ENCODE assay signal across 1 cellular context in the genomic region with DNA sequence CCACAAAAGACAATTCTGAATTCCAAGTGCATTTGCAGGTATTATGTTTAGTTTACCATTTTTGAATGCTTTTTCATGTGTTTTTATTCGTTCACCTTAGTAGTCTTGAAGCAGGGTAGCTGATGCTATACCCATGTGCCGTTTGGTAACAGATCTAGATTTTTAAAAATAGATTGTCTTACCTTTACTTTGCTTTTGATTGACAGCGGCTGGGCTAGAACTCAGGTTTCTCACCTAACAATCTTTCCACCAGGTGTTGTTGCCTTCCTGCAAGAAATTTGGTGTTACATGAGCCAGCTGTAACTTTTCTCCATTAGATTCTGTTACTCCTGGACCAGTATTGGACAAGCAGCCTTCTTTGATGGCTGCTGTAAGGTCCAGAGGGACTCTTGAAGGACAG.
TF ChIP-seq lines count a peak whose summit lies in the region.

No MANE protein-coding gene starts in this region.

TF ChIP-seq in HCT116, 20 proteins besides CTCF, POLR2A, EP300 and RAD21 (continued from another document):
- no peak for TF ChIP-seq JUND (IDR thresholded peaks at IDR 0.05)
